Comparison of ENCODE assay signal across 24 cellular contexts in genomic region chr4:4656977-4657376, GRCh38.
A peak's percentile ranks its signal among the peaks of the same experiment; 100 is the strongest.
DNase-seq lines count a peak whose midpoint lies in the region; ATAC-seq, FAIRE-seq and TF ChIP-seq lines count a peak whose summit lies in the region.
"Had no signal": no experiment of that assay in that cellular context is flagged by ENCODE, and none has a peak within 500 bp of the region (broad histone marks: within the 10 kb centered on the region; RNA-seq: fewer than 3 reads in every experiment).

No MANE protein-coding gene starts in this region.

- peaks cover 20% of the 10 kb centered on the region for H3K36me3 Mint-ChIP-seq in neural progenitor cell

- no peaks in the 10 kb centered on the region for H4K20me1 ChIP-seq in HepG2 (ENCODE audit: insufficient read depth, low read length)
- H4K20me1 ChIP-seq in neural progenitor cell (ENCODE audit: low read depth): no peaks in the 10 kb centered on the region
- no peaks in the 10 kb centered on the region for H4K20me1 ChIP-seq in hepatocyte (ENCODE audit: insufficient read depth, poor library complexity, severe bottlenecking)
- H4K20me1 ChIP-seq: BLaER1 treated with 17β-estradiol and CSF1 and Interleukin-3, amounts not matched to agents 10 nM and 100 nM had no signal

- H2AFZ ChIP-seq in HepG2 (ENCODE audit: low read length) (no peak overlapping the region), neural progenitor cell (replicated peaks) (no peak overlapping the region), hepatocyte (no peak overlapping the region)

- no peak for TF ChIP-seq POLR2A in HepG2 (IDR thresholded peaks at IDR 0.05; ENCODE audit: insufficient read depth in 1 of 2, low read depth in 2 of 2, low read length in 2 of 2)
- no peak for TF ChIP-seq POLR2A in right lobe of liver (IDR thresholded peaks at IDR 0.05)

- H3K27me3 ChIP-seq in HepG2 (ENCODE audit: control insufficient read depth in 1 of 2, insufficient read depth in 2 of 2, low read length in 2 of 2): no peaks in the 10 kb centered on the region
- H3K27me3 ChIP-seq in right lobe of liver: no peaks in the 10 kb centered on the region
- no peaks in the 10 kb centered on the region for H3K27me3 ChIP-seq in bronchial epithelial cell (ENCODE audit: control insufficient read depth, insufficient read depth, low read length)
- no peaks in the 10 kb centered on the region for H3K27me3 ChIP-seq in neural progenitor cell
- H3K27me3 ChIP-seq in hepatocyte: no peaks in the 10 kb centered on the region
- H3K27me3 ChIP-seq: BLaER1 treated with 17β-estradiol and CSF1 and Interleukin-3, amounts not matched to agents 10 nM and 100 nM had no signal

- no peak for TF ChIP-seq CTCF in HepG2 (CRISPR knock-in tag; IDR thresholded peaks at IDR 0.05)
- no peak for TF ChIP-seq CTCF in right lobe of liver (IDR thresholded peaks at IDR 0.05)
- no peak for TF ChIP-seq CTCF in bronchial epithelial cell (IDR thresholded peaks at IDR 0.05; ENCODE audit: insufficient read depth, low read length, severe bottlenecking)
- TF ChIP-seq CTCF in neural progenitor cell (IDR thresholded peaks at IDR 0.05): no peak
- no peak for TF ChIP-seq CTCF in hepatocyte (IDR thresholded peaks at IDR 0.05; ENCODE audit: poor library complexity)

- intact Hi-C loops in HepG2 (cut with micrococcal nuclease; ENCODE audit: unreplicated experiment) (no loop called here), right lobe of liver (cut with DNase I) (no loop called here)

- H3K4me3 ChIP-seq in HepG2 (replicated peaks in 1 of 3; ENCODE audit: insufficient read depth in 1 of 3, low read depth in 2 of 3, low read length in 3 of 3) (no peak overlapping the region), right lobe of liver (no peak overlapping the region), bronchial epithelial cell (ENCODE audit: low read depth, low read length) (no peak overlapping the region), neural progenitor cell (no peak overlapping the region), hepatocyte (no peak overlapping the region)
- H3K4me3 ChIP-seq: A549; BLaER1 treated with 17β-estradiol and CSF1 and Interleukin-3, amounts not matched to agents 10 nM and 100 nM; GM12878 had no signal

- H3K27ac Mint-ChIP-seq in neural progenitor cell: peak overlapping the region; percentile 70
- H3K27ac Mint-ChIP-seq: B cell; CD4-positive, alpha-beta T cell; CD8-positive, alpha-beta T cell had no signal

- BruUV-seq in HepG2 (replicated peaks; lab: Mats Ljungman, UMichigan): no TSS peak

- H3K27ac ChIP-seq in HepG2 (ENCODE audit: extremely low read length, insufficient read depth, low read length) (no peak overlapping the region), right lobe of liver (no peak overlapping the region), neural progenitor cell (no peak overlapping the region), hepatocyte (no peak overlapping the region)
- H3K27ac ChIP-seq: 22Rv1; A549; BLaER1 treated with 17β-estradiol and CSF1 and Interleukin-3, amounts not matched to agents 10 nM and 100 nM; C4-2B had no signal

- POLR2A ChIA-PET in HepG2 (lab: Yijun Ruan, JAX): no interaction called here

- H3K27me3 Mint-ChIP-seq in neural progenitor cell (ENCODE audit: insufficient read depth, low read depth): peaks cover 6% of the 10 kb centered on the region
- H3K27me3 Mint-ChIP-seq: B cell; CD4-positive, alpha-beta T cell had no signal

- in situ Hi-C loops in HepG2 (cut with HindIII; ENCODE audit: extremely low pct_ligation_motif_present, low pct_unique_long_range_greater_than_20kb): no loop called here

- DNase-seq in HepG2 (ENCODE audit: low spot score) (no peak), right lobe of liver (no peak), bronchial epithelial cell (ENCODE audit: low read depth) (no peak), neural progenitor cell (ENCODE audit: low spot score) (no peak), hepatocyte (ENCODE audit: low spot score) (no peak)
- DNase-seq: AML-193; CD4-positive, alpha-beta T cell; CD8-positive, alpha-beta T cell; DMS 273 treated with DMSO at 0.1 percent for 48 hours; DMS153; DMS53; DMS79; DND-41; EL; GDM1 had no signal

- TF ChIP-seq EP300 in HepG2 (IDR thresholded peaks at IDR 0.05; ENCODE audit: low read depth in 2 of 2, low read length in 2 of 2): no peak
- TF ChIP-seq EP300 in HepG2 (CRISPR knock-in tag; IDR thresholded peaks at IDR 0.05; ENCODE audit: borderline replicate concordance): no peak

- WGBS in HepG2 (ENCODE audit: low lambda C conversion rate): 100% methylated on average over 4 of the region's 4 CpGs
- 100% methylated on average over 3 of the region's 4 CpGs for WGBS in right lobe of liver (ENCODE audit: insufficient coverage, low coverage, low lambda C conversion rate, missing lambda C conversion rate)
- WGBS in hepatocyte (ENCODE audit: low lambda C conversion rate, missing lambda C conversion rate): 96% methylated on average over 4 of the region's 4 CpGs

- H3K9me3 ChIP-seq in HepG2 (ENCODE audit: low read length) (no peaks in the 10 kb centered on the region), right lobe of liver (no peaks in the 10 kb centered on the region), neural progenitor cell (ENCODE audit: low read depth) (no peaks in the 10 kb centered on the region), hepatocyte (ENCODE audit: low read depth) (no peaks in the 10 kb centered on the region)
- H3K9me3 ChIP-seq: A549 had no signal

- H3K79me2 ChIP-seq in HepG2 (ENCODE audit: insufficient read depth, low read length): no peaks in the 10 kb centered on the region
- H3K79me2 ChIP-seq in neural progenitor cell (ENCODE audit: low read depth): no peaks in the 10 kb centered on the region
- no peaks in the 10 kb centered on the region for H3K79me2 ChIP-seq in hepatocyte

- no peak overlapping the region for H3K4me2 ChIP-seq in HepG2 (ENCODE audit: low read depth, low read length)
- no peak overlapping the region for H3K4me2 ChIP-seq in neural progenitor cell
- no peak overlapping the region for H3K4me2 ChIP-seq in hepatocyte
- H3K4me2 ChIP-seq: A549; BLaER1 treated with 17β-estradiol and CSF1 and Interleukin-3, amounts not matched to agents 10 nM and 100 nM had no signal

- H3F3A ChIP-seq in neural progenitor cell (ENCODE audit: low read depth): peaks cover 7% of the 10 kb centered on the region

- FAIRE-seq in HepG2 (lab: Jason Lieb, UNC) (no peak), bronchial epithelial cell (lab: Jason Lieb, UNC) (peak; percentile 89)
- FAIRE-seq: A549, GM12878, GM12892, GM18507 had no signal

- H3K4me1 ChIP-seq in HepG2 (ENCODE audit: insufficient read depth, low read length) (peaks cover 13% of the 10 kb centered on the region), right lobe of liver (no peaks in the 10 kb centered on the region), neural progenitor cell (peaks cover 3% of the 10 kb centered on the region), hepatocyte (ENCODE audit: insufficient read depth) (no peaks in the 10 kb centered on the region)

- H3K9ac ChIP-seq in HepG2 (ENCODE audit: insufficient read depth, low read depth, low read length) (no peak overlapping the region), neural progenitor cell (no peak overlapping the region)
- H3K9ac ChIP-seq: BLaER1 treated with 17β-estradiol and CSF1 and Interleukin-3, amounts not matched to agents 10 nM and 100 nM had no signal

- no peak for TF ChIP-seq RAD21 in HepG2 (CRISPR knock-in tag; IDR thresholded peaks at IDR 0.05)

- no peaks in the 10 kb centered on the region; a peak in 2 of 5 replicates for H3K36me3 ChIP-seq in HepG2 (replicated peaks in 1 of 2; ENCODE audit: control insufficient read depth in 1 of 2, insufficient read depth in 2 of 2, low read length in 2 of 2)
- H3K36me3 ChIP-seq in right lobe of liver: no peaks in the 10 kb centered on the region
- no peaks in the 10 kb centered on the region for H3K36me3 ChIP-seq in bronchial epithelial cell (ENCODE audit: control insufficient read depth, insufficient read depth, low read length)
- H3K36me3 ChIP-seq in neural progenitor cell: no peaks in the 10 kb centered on the region
- no peaks in the 10 kb centered on the region for H3K36me3 ChIP-seq in hepatocyte (replicated peaks; ENCODE audit: insufficient read depth, low read depth)
- H3K36me3 ChIP-seq: BLaER1 treated with 17β-estradiol and CSF1 and Interleukin-3, amounts not matched to agents 10 nM and 100 nM had no signal

- H3K4me1 Mint-ChIP-seq in neural progenitor cell: peaks cover 29% of the 10 kb centered on the region
- H3K4me1 Mint-ChIP-seq: B cell had no signal

- H3K9me2 ChIP-seq in hepatocyte (replicated peaks; ENCODE audit: insufficient read depth): no peaks in the 10 kb centered on the region

- ATAC-seq in HepG2: no peak
- ATAC-seq in right lobe of liver: no peak
- ATAC-seq in HG03045 (IDR thresholded peaks at IDR 0.05; ENCODE audit: unreplicated experiment): no peak
- ATAC-seq: A549; CD8-positive, alpha-beta T cell; GM12878 had no signal

- peaks cover 7% of the 10 kb centered on the region for H3K9me3 Mint-ChIP-seq in neural progenitor cell
- H3K9me3 Mint-ChIP-seq: CD4-positive, alpha-beta T cell; CD8-positive, alpha-beta T cell had no signal

- CTCF ChIA-PET in HepG2 (lab: Yijun Ruan, JAX; ENCODE audit: low intra/inter-chr PET ratio, low total read pairs): no interaction called here

- no peak overlapping the region for H3K4me3 Mint-ChIP-seq in neural progenitor cell
- H3K4me3 Mint-ChIP-seq: B cell; CD4-positive, alpha-beta T cell; CD8-positive, alpha-beta T cell had no signal

TF ChIP-seq in HepG2, 621 proteins besides CTCF, POLR2A, EP300 and RAD21:
- TF ChIP-seq, protein P1, sequence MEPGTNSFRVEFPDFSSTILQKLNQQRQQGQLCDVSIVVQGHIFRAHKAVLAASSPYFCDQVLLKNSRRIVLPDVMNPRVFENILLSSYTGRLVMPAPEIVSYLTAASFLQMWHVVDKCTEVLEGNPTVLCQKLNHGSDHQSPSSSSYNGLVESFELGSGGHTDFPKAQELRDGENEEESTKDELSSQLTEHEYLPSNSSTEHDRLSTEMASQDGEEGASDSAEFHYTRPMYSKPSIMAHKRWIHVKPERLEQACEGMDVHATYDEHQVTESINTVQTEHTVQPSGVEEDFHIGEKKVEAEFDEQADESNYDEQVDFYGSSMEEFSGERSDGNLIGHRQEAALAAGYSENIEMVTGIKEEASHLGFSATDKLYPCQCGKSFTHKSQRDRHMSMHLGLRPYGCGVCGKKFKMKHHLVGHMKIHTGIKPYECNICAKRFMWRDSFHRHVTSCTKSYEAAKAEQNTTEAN (CRISPR knock-in tag; conservative IDR thresholded peaks at IDR 0.05): no peak
- peak; percentile 79 for TF ChIP-seq ZNF629 (CRISPR knock-in tag; conservative IDR thresholded peaks at IDR 0.05)
TF ChIP-seq in HepG2: peak in this region for 1.
